18 cellular contexts compared by ENCODE assay signal in genomic region chr7:44411306-44411705, GRCh38.
DNase-seq lines count a peak whose midpoint lies in the region; FAIRE-seq and TF ChIP-seq lines count a peak whose summit lies in the region.
"Had no signal": no experiment of that assay in that cellular context is flagged by ENCODE, and none has a peak within 500 bp of the region (broad histone marks: within the 10 kb centered on the region; RNA-seq: fewer than 3 reads in every experiment).

No MANE protein-coding gene starts in this region.

- no peaks in the 10 kb centered on the region for H3K4me1 ChIP-seq in small intestine (ENCODE audit: control insufficient read depth in 2 of 2, insufficient read depth in 1 of 2, low read depth in 1 of 2, low read length in 1 of 2)
- H3K4me1 ChIP-seq: BE2C, HAP-1 had no signal

- peak; percentile 25 for DNase-seq in EL
- DNase-seq in HFFc6: peak; percentile 36
- peak; percentile 23 for DNase-seq in fibroblast of mammary gland (ENCODE audit: low read depth)
- DNase-seq in small intestine: no peak
- no peak for DNase-seq in dermis blood vessel endothelial cell
- no peak for DNase-seq in D341Med (ENCODE audit: low spot score)
- DNase-seq in NCI-H1436 treated with DMSO at 0.1 percent for 48 hours (lab: John Stamatoyannopoulos, UW): no peak
- DNase-seq: BE2C; C1 segment of cervical spinal cord; CD4-positive, CD25-positive, alpha-beta regulatory T cell; CD8-positive, alpha-beta memory T cell; COR-L47; GF-D8; KG1 had no signal

- no peaks in the 10 kb centered on the region; the same call in 1 of the 2 replicates for H3K27me3 Mint-ChIP-seq in HFFc6 (ENCODE audit: insufficient read depth)
- H3K27me3 Mint-ChIP-seq: CD4-positive, CD25-positive, alpha-beta regulatory T cell; CD8-positive, alpha-beta memory T cell had no signal

- H3K4me3 ChIP-seq in fibroblast of mammary gland (ENCODE audit: control insufficient read depth, low read depth, low read length) (no peak overlapping the region), small intestine (ENCODE audit: low read depth in 1 of 2, low read length in 2 of 2) (no peak overlapping the region)
- H3K4me3 ChIP-seq: GM12878, HAP-1 had no signal

- H3K36me3 Mint-ChIP-seq in HFFc6 (ENCODE audit: low read depth): peaks cover 34% of the 10 kb centered on the region

- H3K4me1 Mint-ChIP-seq in HFFc6 (ENCODE audit: low read depth): peaks cover 42% of the 10 kb centered on the region

- no peak overlapping the region for H3K27ac ChIP-seq in small intestine (ENCODE audit: low read depth in 1 of 2, low read length in 1 of 2)

- peaks cover 13% of the 10 kb centered on the region for H3K9me3 Mint-ChIP-seq in HFFc6
- H3K9me3 Mint-ChIP-seq: CD8-positive, alpha-beta memory T cell had no signal

- FAIRE-seq in small intestine (lab: Jason Lieb, UNC): no peak
- FAIRE-seq: D721Med, GM12878, GM18507 had no signal

- H3K9me3 ChIP-seq in small intestine (ENCODE audit: control insufficient read depth, low read depth): no peaks in the 10 kb centered on the region
- H3K9me3 ChIP-seq: BE2C, HAP-1 had no signal

- peaks cover 2 to 3% of the 10 kb centered on the region in 2 donors for H3K36me3 ChIP-seq in small intestine (ENCODE audit: control insufficient read depth in 2 of 2, insufficient read depth in 2 of 2, low read length in 2 of 2)

- no peak overlapping the region for H3K4me3 Mint-ChIP-seq in HFFc6
- H3K4me3 Mint-ChIP-seq: CD4-positive, CD25-positive, alpha-beta regulatory T cell; CD8-positive, alpha-beta memory T cell had no signal

- 97 to 98% (median 97%) methylated on average over 2 of the region's 2 CpGs for WGBS in small intestine, 3 donors

- TF ChIP-seq CTCF in HFFc6 (IDR thresholded peaks at IDR 0.05) (no peak), fibroblast of mammary gland (conservative IDR thresholded peaks at IDR 0.05; ENCODE audit: control insufficient read depth, insufficient read depth, low read depth, low read length) (no peak)

- no peak overlapping the region for H3K27ac Mint-ChIP-seq in HFFc6
- H3K27ac Mint-ChIP-seq: CD8-positive, alpha-beta memory T cell had no signal

- no peaks in the 10 kb centered on the region for H3K27me3 ChIP-seq in small intestine (ENCODE audit: control insufficient read depth in 2 of 2, insufficient read depth in 2 of 2, low read length in 2 of 2)
- H3K27me3 ChIP-seq: BE2C had no signal

Comparison
In these comparisons a context has a peak if more than half of its experiments do, and no peak if none do; other contexts are left out.
1. DNase-seq: peak in EL (single experiment), HFFc6 (single experiment) and fibroblast of mammary gland (single experiment); none in small intestine (single experiment), dermis blood vessel endothelial cell (single experiment), D341Med (single experiment) and NCI-H1436 treated with DMSO at 0.1 percent for 48 hours (single experiment).